18 cellular contexts compared by ENCODE assay signal in the genomic region with DNA sequence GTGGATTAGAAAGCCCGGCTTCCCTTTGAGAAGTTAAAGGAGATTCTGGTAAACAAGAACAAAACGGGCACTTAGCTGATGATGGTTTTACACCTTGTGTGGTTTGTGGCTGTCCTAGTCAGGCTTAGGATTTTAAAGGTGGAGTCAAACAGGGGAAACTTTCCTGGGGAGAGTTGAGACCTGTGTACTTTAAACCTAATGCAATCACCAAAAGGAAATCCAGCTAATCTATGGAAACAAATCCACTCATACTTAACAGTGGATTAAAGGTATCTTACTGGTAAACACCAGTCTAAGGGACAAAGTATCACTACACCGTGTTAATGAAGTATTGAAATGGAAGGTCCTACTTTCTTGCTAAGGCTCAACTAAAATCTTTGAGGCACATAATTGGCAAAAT.
"Had no signal": no experiment of that assay in that cellular context is flagged by ENCODE, and none has a peak within 500 bp of the region (broad histone marks: within the 10 kb centered on the region; RNA-seq: fewer than 3 reads in every experiment).

No MANE protein-coding gene starts in this region.

- H3K27ac ChIP-seq: ovary, psoas muscle, right atrium auricular region, tibial artery had no signal

- H3K27me3 ChIP-seq: esophagus squamous epithelium, gastroesophageal sphincter, left lung, neutrophil, ovary, right atrium auricular region, tibial artery had no signal

- H3K4me1 ChIP-seq: psoas muscle had no signal

- H3K4me3 ChIP-seq: esophagus squamous epithelium, gastroesophageal sphincter, left lung, lung, ovary, psoas muscle, right atrium auricular region, tibial artery had no signal

- H3K9me3 ChIP-seq: esophagus squamous epithelium, gastroesophageal sphincter, left lung, neutrophil, ovary, psoas muscle, right atrium auricular region, tibial artery had no signal

- ATAC-seq: activated CD8-positive, alpha-beta T cell treated with anti-CD3 and anti-CD28 coated beads, Interleukin-2, amount 10 ng/mL, durations not matched to agents 7 days and 5 days; effector memory CD8-positive, alpha-beta T cell; gastroesophageal sphincter; left lung; psoas muscle had no signal

- DNase-seq: activated CD4-positive, alpha-beta T cell treated with anti-CD3 and anti-CD28 coated beads, Interleukin-2, amount 10 ng/mL, durations not matched to agents 7 days and 5 days; activated CD4-positive, CD25-positive, alpha-beta regulatory T cell treated with anti-CD3 and anti-CD28 coated beads, Interleukin-2, amount 50 U/mL, for 72 hours; activated CD8-positive, alpha-beta T cell treated with anti-CD3 and anti-CD28 coated beads, Interleukin-2, amount 10 ng/mL, durations not matched to agents 7 days and 5 days; activated gamma-delta T cell treated with Interleukin-2 at 50 U/mL for 16 hours; activated T-cell treated with anti-CD3 and anti-CD28 coated beads, Interleukin-2, amount 50 U/mL, for 1 hour; aorta; effector memory CD8-positive, alpha-beta T cell; esophagus squamous epithelium; head of caudate nucleus; left lung; ovary; psoas muscle; stimulated activated CD4-positive, alpha-beta T cell treated with anti-CD3 and anti-CD28 coated beads, Interleukin-12 subunit alpha, Interleukin-12 subunit beta, amount 100 ng/mL, for 4 hours; tibial artery had no signal

- H3K36me3 ChIP-seq: esophagus squamous epithelium, left lung, neutrophil, ovary, right atrium auricular region had no signal
